Comparison of ENCODE assay signal across 1 cellular context in genomic region chrX:135438734-135439043, GRCh38.
TF ChIP-seq lines count a peak whose summit lies in the region.

No MANE protein-coding gene starts in this region.

TF ChIP-seq in H1, 55 proteins besides CTCF, POLR2A, EP300 and RAD21:
- TF ChIP-seq SP2 (IDR thresholded peaks at IDR 0.05; ENCODE audit: low read length) (no peak), TCF12 (IDR thresholded peaks at IDR 0.05; ENCODE audit: low read depth, low read length) (no peak), ATF2 (IDR thresholded peaks at IDR 0.05; ENCODE audit: low read length) (no peak), NANOG (IDR thresholded peaks at IDR 0.05; ENCODE audit: insufficient read depth, low read depth, low read length, poor library complexity, severe bottlenecking) (no peak), CREB1 (IDR thresholded peaks at IDR 0.05) (no peak), KDM1A (IDR thresholded peaks at IDR 0.05; ENCODE audit: borderline replicate concordance, low read length) (no peak), MAX (IDR thresholded peaks at IDR 0.05) (no peak)
